10 cellular contexts compared by ENCODE assay signal in the genomic region with DNA sequence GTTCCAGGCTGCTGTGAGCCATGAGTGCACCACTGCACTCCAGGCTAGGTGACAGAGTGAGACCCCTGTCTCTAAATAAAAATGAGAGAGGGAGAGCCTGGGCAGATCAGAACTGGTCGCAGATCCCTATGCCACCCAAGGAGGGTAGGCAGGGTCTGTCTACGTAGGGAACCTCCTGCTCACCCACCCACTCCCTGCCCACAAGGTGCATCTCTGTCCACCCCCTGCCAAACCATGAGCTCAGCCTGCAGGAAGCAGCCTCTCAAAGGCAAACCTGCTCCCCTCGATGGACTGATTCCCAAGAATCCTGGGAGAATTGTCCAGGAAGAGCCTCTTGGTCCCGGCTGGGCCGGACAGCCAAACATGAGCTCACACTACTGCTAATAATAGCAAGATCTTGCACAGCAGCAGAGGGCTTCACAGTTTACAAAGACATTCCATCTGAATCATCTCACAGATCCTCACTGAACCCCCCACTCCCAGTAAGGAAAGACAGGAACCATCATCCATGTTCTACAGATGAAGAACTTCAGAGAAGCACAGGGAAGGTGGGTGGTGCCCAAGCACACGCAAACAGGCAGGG. TPM values are rescaled to one million over a fixed set of nuclear protein-coding genes. Genes with fewer than 3 reads are reported as not detected.
A peak's percentile ranks its signal among the peaks of the same experiment; 100 is the strongest.
DNase-seq lines count a peak whose midpoint lies in the region; ATAC-seq and TF ChIP-seq lines count a peak whose summit lies in the region.
"Had no signal": no experiment of that assay in that cellular context is flagged by ENCODE, and none has a peak within 500 bp of the region (broad histone marks: within the 10 kb centered on the region; RNA-seq: fewer than 3 reads in every experiment).

No MANE protein-coding gene starts in this region.

- H3K27me3 Mint-ChIP-seq in natural killer cell (ENCODE audit: low read depth in 2 of 2): no peaks in the 10 kb centered on the region
- H3K27me3 Mint-ChIP-seq: naive thymus-derived CD8-positive, alpha-beta T cell had no signal

- H3K79me2 ChIP-seq in SU-DHL-6 (ENCODE audit: insufficient read depth, low read length): peaks cover 55% of the 10 kb centered on the region

- H3K36me3 ChIP-seq in SU-DHL-6 (ENCODE audit: low read length) (no peaks in the 10 kb centered on the region; the same call in 1 of the 2 replicates), rectal smooth muscle tissue (ENCODE audit: control insufficient read depth, insufficient read depth, low read length) (no peaks in the 10 kb centered on the region)

- H3K4me2 ChIP-seq in SU-DHL-6 (ENCODE audit: low read depth, low read length, poor library complexity, severe bottlenecking): peak overlapping the region; percentile 69

- H3K9me3 ChIP-seq in SU-DHL-6 (ENCODE audit: insufficient read depth, low read length): 0 out of 2 replicates have a peak, but pooled peaks cover 3% of the 10 kb centered on the region

- H3K4me1 Mint-ChIP-seq in natural killer cell: peaks cover 5 to 6% of the 10 kb centered on the region in 2 donors

- no peak for TF ChIP-seq CTCF in SU-DHL-6 (IDR thresholded peaks at IDR 0.05; ENCODE audit: insufficient read depth, low read length, poor library complexity, severe bottlenecking)
- TF ChIP-seq CTCF in foreskin fibroblast (IDR thresholded peaks at IDR 0.05; ENCODE audit: low read depth, low read length): no peak
- no peak for TF ChIP-seq CTCF in natural killer cell (IDR thresholded peaks at IDR 0.05)

- H3K27ac ChIP-seq in SU-DHL-6 (ENCODE audit: low read depth, low read length): peak overlapping the region; percentile 99
- peak overlapping the region; percentile 96 for H3K27ac ChIP-seq in rectal smooth muscle tissue (ENCODE audit: low read depth, low read length)

- ATAC-seq in GM19452 (IDR thresholded peaks at IDR 0.05; ENCODE audit: unreplicated experiment) (no peak), natural killer cell (no peak), GM18519 (IDR thresholded peaks at IDR 0.05; ENCODE audit: low FRiP score, unreplicated experiment) (no peak), GM21381 (IDR thresholded peaks at IDR 0.05; ENCODE audit: unreplicated experiment) (no peak)
- ATAC-seq: naive thymus-derived CD8-positive, alpha-beta T cell had no signal

- H3K4me1 ChIP-seq in rectal smooth muscle tissue (ENCODE audit: control insufficient read depth, insufficient read depth, low read length): peaks cover 57% of the 10 kb centered on the region

- DNase-seq in AG20443 (ENCODE audit: low spot score) (peak; percentile 86), foreskin fibroblast (peak; percentile 89 to 94), natural killer cell (no peak)
- DNase-seq: central memory CD4-positive, alpha-beta T cell; naive thymus-derived CD8-positive, alpha-beta T cell had no signal

- H3K9me3 Mint-ChIP-seq in natural killer cell: no peaks in the 10 kb centered on the region

- H3K9me2 ChIP-seq in SU-DHL-6 (replicated peaks; ENCODE audit: insufficient read depth, low read length): no peaks in the 10 kb centered on the region

- no peak overlapping the region for H3K27ac Mint-ChIP-seq in natural killer cell

- no peaks in the 10 kb centered on the region for H3K36me3 Mint-ChIP-seq in natural killer cell
- H3K36me3 Mint-ChIP-seq: naive thymus-derived CD8-positive, alpha-beta T cell had no signal

- intact Hi-C loops in natural killer cell (cut with micrococcal nuclease): no loop called here

- no peak overlapping the region for H3K4me3 ChIP-seq in SU-DHL-6 (ENCODE audit: insufficient read depth, low read length, poor library complexity, severe bottlenecking)
- H3K4me3 ChIP-seq in foreskin fibroblast (ENCODE audit: low read depth in 1 of 2, low read length in 2 of 2): no peak overlapping the region
- H3K4me3 ChIP-seq in rectal smooth muscle tissue (ENCODE audit: low read length): no peak overlapping the region

- H3F3A ChIP-seq in SU-DHL-6 (ENCODE audit: insufficient read depth): peaks cover 69% of the 10 kb centered on the region

- no peak overlapping the region for H3K4me3 Mint-ChIP-seq in natural killer cell
- H3K4me3 Mint-ChIP-seq: naive thymus-derived CD8-positive, alpha-beta T cell had no signal

- H2AFZ ChIP-seq in SU-DHL-6 (ENCODE audit: low read depth, low read length, severe bottlenecking): no peak overlapping the region

- H3K9ac ChIP-seq in SU-DHL-6 (ENCODE audit: low read length) (peak overlapping the region; percentile 65), rectal smooth muscle tissue (ENCODE audit: low read length) (no peak overlapping the region)

- H4K20me1 ChIP-seq in SU-DHL-6 (ENCODE audit: low read depth, low read length): no peaks in the 10 kb centered on the region

- H3K27me3 ChIP-seq in SU-DHL-6 (ENCODE audit: low read length): no peaks in the 10 kb centered on the region
- H3K27me3 ChIP-seq in rectal smooth muscle tissue (ENCODE audit: control insufficient read depth, insufficient read depth, low read length): no peaks in the 10 kb centered on the region

RNA-seq across cellular contexts. Expression of a gene that starts 27.8 kb away (rescaled TPM):
- total RNA-seq in natural killer cell: 1 to 10 TPM in 1 of 3 donors, not detected in 2; 1.4 TPM
- total RNA-seq: naive thymus-derived CD8-positive, alpha-beta T cell had no signal
